ENCODE assay signal across 8 cellular contexts in genomic region chr9:132079391-132080071, GRCh38. TPM values are rescaled to one million over a fixed set of nuclear protein-coding genes. Genes with fewer than 3 reads are reported as not detected.
DNase-seq lines count a peak whose midpoint lies in the region; ATAC-seq and TF ChIP-seq lines count a peak whose summit lies in the region.

A gene with protein sequence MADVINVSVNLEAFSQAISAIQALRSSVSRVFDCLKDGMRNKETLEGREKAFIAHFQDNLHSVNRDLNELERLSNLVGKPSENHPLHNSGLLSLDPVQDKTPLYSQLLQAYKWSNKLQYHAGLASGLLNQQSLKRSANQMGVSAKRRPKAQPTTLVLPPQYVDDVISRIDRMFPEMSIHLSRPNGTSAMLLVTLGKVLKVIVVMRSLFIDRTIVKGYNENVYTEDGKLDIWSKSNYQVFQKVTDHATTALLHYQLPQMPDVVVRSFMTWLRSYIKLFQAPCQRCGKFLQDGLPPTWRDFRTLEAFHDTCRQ (minus strand): TSS chr9:132079867. CDS start chr9:132079844, 23 bp downstream.

- peak within 1 kb of the TSS; percentile 95 for H3K27ac Mint-ChIP-seq in activated naive CD4-positive, alpha-beta T cell treated with anti-CD3 and anti-CD28 coated beads, Interleukin-2, amount 50 U/mL, for 72 hours
- peak within 1 kb of the TSS; percentile 82 for H3K27ac Mint-ChIP-seq in glutamatergic neuron (ENCODE audit: unreplicated experiment)

- H3K4me3 Mint-ChIP-seq in glutamatergic neuron (ENCODE audit: unreplicated experiment), result peak within 1 kb of the TSS; percentile 99

- H4K20me1 ChIP-seq in osteoblast (ENCODE audit: insufficient read depth, low read length), result peaks cover 3% of the 10 kb centered on the region

- H3K4me3 ChIP-seq in HFF-Myc (replicated peaks; ENCODE audit: low read depth, low read length) (peak within 1 kb of the TSS; percentile 72), osteoblast (ENCODE audit: insufficient read depth, low read length) (peak within 1 kb of the TSS; percentile 95), thymus (ENCODE audit: low read length) (peak within 1 kb of the TSS; percentile 85)

- H3K79me2 ChIP-seq in osteoblast (ENCODE audit: insufficient read depth, low read length), result peaks cover 47% of the 10 kb centered on the region

- H3K36me3 ChIP-seq in osteoblast (ENCODE audit: insufficient read depth, low read length) (peaks cover 22% of the 10 kb centered on the region), thymus (ENCODE audit: control insufficient read depth, insufficient read depth) (peaks cover 9% of the 10 kb centered on the region)

- WGBS in thymus, result under 1% methylated on average over 41 of the region's 41 CpGs

- H3K4me2 ChIP-seq in osteoblast (ENCODE audit: insufficient read depth, low read length), result peak within 1 kb of the TSS; percentile 84

- H3K36me3 Mint-ChIP-seq in activated naive CD4-positive, alpha-beta T cell treated with anti-CD3 and anti-CD28 coated beads, Interleukin-2, amount 50 U/mL, for 72 hours, result peaks cover 14 to 18% of the 10 kb centered on the region in 2 donors
- H3K36me3 Mint-ChIP-seq in glutamatergic neuron (ENCODE audit: unreplicated experiment), result no peaks in the 10 kb centered on the region

- H3K27me3 Mint-ChIP-seq in glutamatergic neuron (ENCODE audit: unreplicated experiment), result peaks cover 4% of the 10 kb centered on the region

- TF ChIP-seq CTCF in HFF-Myc (IDR thresholded peaks at IDR 0.05; ENCODE audit: low read depth, low read length, missing control alignments) (no peak), glutamatergic neuron (IDR thresholded peaks at IDR 0.05; ENCODE audit: partially characterized antibody, unreplicated experiment) (no peak), osteoblast (IDR thresholded peaks at IDR 0.05; ENCODE audit: extremely low read depth, low read depth, low read length) (no peak)

- H3K9me3 ChIP-seq in osteoblast (ENCODE audit: low read depth, low read length) (no peaks in the 10 kb centered on the region), thymus (ENCODE audit: control insufficient read depth) (peaks cover 1% of the 10 kb centered on the region)

- H3K4me1 Mint-ChIP-seq in glutamatergic neuron (ENCODE audit: low read depth, unreplicated experiment), result peaks cover 21% of the 10 kb centered on the region

- H3K27ac ChIP-seq in osteoblast (ENCODE audit: low read depth, low read length) (peak within 1 kb of the TSS; percentile 89), thymus (ENCODE audit: low read depth) (peak within 1 kb of the TSS; percentile 52)

- peak; percentile 95 for ATAC-seq in activated naive CD4-positive, alpha-beta T cell treated with anti-CD3 and anti-CD28 coated beads, Interleukin-2, amount 50 U/mL, for 72 hours

- peak within 1 kb of the TSS; percentile 94 for H2AFZ ChIP-seq in osteoblast (ENCODE audit: low read length)

- peaks cover 33% of the 10 kb centered on the region for H3K4me1 ChIP-seq in osteoblast (ENCODE audit: insufficient read depth, low read length)
- peaks cover 13% of the 10 kb centered on the region for H3K4me1 ChIP-seq in thymus (ENCODE audit: control insufficient read depth, insufficient read depth, low read length)

- peaks cover 4% of the 10 kb centered on the region for H3K27me3 ChIP-seq in osteoblast (ENCODE audit: insufficient read depth, low read length)
- peaks cover 4% of the 10 kb centered on the region for H3K27me3 ChIP-seq in thymus (ENCODE audit: control insufficient read depth, insufficient read depth)

- peak; percentile 80 for DNase-seq in GDM1 (lab: John Stamatoyannopoulos, UW)
- peak; percentile 68 for DNase-seq in HFF-Myc (ENCODE audit: extremely low read depth, low read depth)
- peak; percentile 91 for DNase-seq in NCI-H1105 (lab: John Stamatoyannopoulos, UW)
- peak; percentile 82 for DNase-seq in SKM-1 (lab: John Stamatoyannopoulos, UW; ENCODE audit: unreplicated experiment)
- peak; percentile 83 to 90 for DNase-seq in activated naive CD4-positive, alpha-beta T cell treated with anti-CD3 and anti-CD28 coated beads, Interleukin-2, amount 50 U/mL, for 72 hours (ENCODE audit: low spot score in 2 of 2)
- DNase-seq in glutamatergic neuron, result peak; percentile 94
- peak; percentile 89 for DNase-seq in osteoblast (ENCODE audit: insufficient read length, low spot score, missing footprints)

- H3K9me3 Mint-ChIP-seq in activated naive CD4-positive, alpha-beta T cell treated with anti-CD3 and anti-CD28 coated beads, Interleukin-2, amount 50 U/mL, for 72 hours, result no peaks in the 10 kb centered on the region
- peaks cover 2% of the 10 kb centered on the region for H3K9me3 Mint-ChIP-seq in glutamatergic neuron (ENCODE audit: unreplicated experiment)

RNA-seq across cellular contexts. Expression of the gene that starts here (rescaled TPM):
- total RNA-seq in activated naive CD4-positive, alpha-beta T cell treated with anti-CD3 and anti-CD28 coated beads, Interleukin-2, amount 50 U/mL, for 72 hours, result 10 to 100 TPM; 28.3 to 31.8 TPM
- total RNA-seq in glutamatergic neuron (ENCODE audit: unreplicated experiment), result 45.0 TPM
- total RNA-seq in osteoblast, result 25.7 and 30.9 TPM in 2 replicates
- polyA plus RNA-seq in thymus, result 27.2 TPM

Comparison
In these comparisons a context has a peak if more than half of its experiments do, and no peak if none do; other contexts are left out.
1. Peak in every context shown above with its lines: DNase-seq, ATAC-seq, H3K4me3 ChIP-seq and H3K27ac ChIP-seq.